Comparison of ENCODE assay signal across 9 cellular contexts in genomic region chr19:35645680-35646511, GRCh38. TPM values are rescaled to one million over a fixed set of nuclear protein-coding genes. Genes with fewer than 3 reads are reported as not detected.
DNase-seq lines count a peak whose midpoint lies in the region; ATAC-seq and TF ChIP-seq lines count a peak whose summit lies in the region.
"Had no signal": no experiment of that assay in that cellular context is flagged by ENCODE, and none has a peak within 500 bp of the region (broad histone marks: within the 10 kb centered on the region; RNA-seq: fewer than 3 reads in every experiment).

No MANE protein-coding gene starts in this region.

- H2AFZ ChIP-seq in H9 (ENCODE audit: low read length) (no peak overlapping the region), neuronal stem cell (ENCODE audit: low read length) (peak overlapping the region; percentile 99)

- peaks cover 22% of the 10 kb centered on the region for H3K23me2 ChIP-seq in H9 (ENCODE audit: insufficient read length, low read depth, low read length, poor library complexity, severe bottlenecking)

- CTCF ChIA-PET in activated CD8-positive, alpha-beta T cell treated with anti-CD3 and anti-CD28 coated beads for 36 hours (lab: Charles Lee) = no interaction called here

- peaks cover 4% of the 10 kb centered on the region; the same call in 1 of the 2 replicates for H3K79me2 ChIP-seq in H9 (ENCODE audit: insufficient read depth, low read length)

- H3K4me2 ChIP-seq in H9 (ENCODE audit: insufficient read depth, insufficient read length, low read length) (peak overlapping the region; percentile 82), neuronal stem cell (ENCODE audit: insufficient read depth, low read length, poor library complexity, severe bottlenecking) (no peak overlapping the region)

- no peaks in the 10 kb centered on the region for H3K79me1 ChIP-seq in H9 (ENCODE audit: insufficient read depth, low read depth, low read length, poor library complexity, severe bottlenecking)
- peaks cover under 1% of the 10 kb centered on the region for H3K79me1 ChIP-seq in neuronal stem cell (ENCODE audit: low read depth, low read length)

- H3K4me3 ChIP-seq in neuronal stem cell (ENCODE audit: low read length in 2 of 2) = no peak overlapping the region
- H3K4me3 ChIP-seq in effector memory CD4-positive, alpha-beta T cell (ENCODE audit: insufficient read depth, low read depth, low read length, poor library complexity, severe bottlenecking) = no peak overlapping the region

- no peaks in the 10 kb centered on the region; the same call in 1 of the 2 replicates for H3K27me3 ChIP-seq in H9 (ENCODE audit: insufficient read depth, low read length)
- H3K27me3 ChIP-seq in neuronal stem cell (ENCODE audit: control insufficient read depth in 3 of 3, insufficient read depth in 3 of 3, low read depth in 1 of 3, low read length in 3 of 3) = peaks cover 0 to 6% (median 0%) of the 10 kb centered on the region in 3 experiments
- H3K27me3 ChIP-seq in effector memory CD4-positive, alpha-beta T cell (replicated peaks; ENCODE audit: control insufficient read depth, insufficient read depth, low read length, poor library complexity, severe bottlenecking) = no peaks in the 10 kb centered on the region
- H3K27me3 ChIP-seq: body of pancreas had no signal

- no peak overlapping the region for H3K4ac ChIP-seq in H9 (ENCODE audit: low read depth, low read length)
- no peak overlapping the region for H3K4ac ChIP-seq in neuronal stem cell (ENCODE audit: low read length)

- H3K56ac ChIP-seq in H9 (ENCODE audit: insufficient read length, low read depth, low read length) = no peak overlapping the region

- peaks cover 2 to 13% of the 10 kb centered on the region in 2 donors for H3K36me3 ChIP-seq in neuronal stem cell (replicated peaks in 1 of 2; ENCODE audit: control insufficient read depth in 2 of 2, insufficient read depth in 2 of 2, low read length in 2 of 2)
- H3K36me3 ChIP-seq in effector memory CD4-positive, alpha-beta T cell (ENCODE audit: control insufficient read depth, insufficient read depth, low read length) = no peaks in the 10 kb centered on the region

- intact Hi-C loops in activated CD8-positive, alpha-beta T cell treated with anti-CD3 and anti-CD28 coated beads for 36 hours (cut with micrococcal nuclease) = no loop called here

- H3K4me1 ChIP-seq in H9 (ENCODE audit: insufficient read depth, low read length) (peaks cover 7% of the 10 kb centered on the region; the same call in 1 of the 2 replicates), neuronal stem cell (ENCODE audit: control insufficient read depth in 2 of 2, insufficient read depth in 1 of 2, low read depth in 1 of 2, low read length in 2 of 2) (peaks cover 17 to 25% of the 10 kb centered on the region in 2 donors)
- peaks cover 44% of the 10 kb centered on the region for H3K4me1 ChIP-seq in effector memory CD4-positive, alpha-beta T cell (ENCODE audit: control insufficient read depth, insufficient read depth, low read length, poor library complexity, severe bottlenecking)

- H2AK5ac ChIP-seq in H9 (ENCODE audit: insufficient read length, low read length) (no peak overlapping the region), neuronal stem cell (ENCODE audit: low read depth, low read length) (peak overlapping the region; percentile 77)

- H3K23ac ChIP-seq in H9 (ENCODE audit: insufficient read length, low read depth, low read length) (no peak overlapping the region), neuronal stem cell (ENCODE audit: low read depth, low read length, poor library complexity) (no peak overlapping the region)

- H2BK20ac ChIP-seq in H9 (ENCODE audit: low read depth, low read length, poor library complexity, severe bottlenecking) = no peak overlapping the region

- no peaks in the 10 kb centered on the region for H4K20me1 ChIP-seq in H9 (ENCODE audit: control insufficient read depth, insufficient read depth, insufficient read length)

- H3T11ph ChIP-seq in H9 (ENCODE audit: low read length) = no peak overlapping the region

- no peak overlapping the region for H3K27ac ChIP-seq in H9 (ENCODE audit: insufficient read length, low read depth, low read length)
- H3K27ac ChIP-seq in neuronal stem cell (replicated peaks; ENCODE audit: low read length) = no peak overlapping the region
- no peak overlapping the region for H3K27ac ChIP-seq in effector memory CD4-positive, alpha-beta T cell (ENCODE audit: insufficient read depth, low read length, poor library complexity, severe bottlenecking)

- H3K9ac ChIP-seq in H9 (ENCODE audit: extremely low read depth, insufficient read length, low read length) (no peak overlapping the region), neuronal stem cell (ENCODE audit: low read depth, low read length, poor library complexity) (no peak overlapping the region)

- no peak for TF ChIP-seq CTCF in H9 (conservative IDR thresholded peaks at IDR 0.05)
- TF ChIP-seq CTCF in activated CD8-positive, alpha-beta T cell treated with anti-CD3 and anti-CD28 coated beads for 36 hours (IDR thresholded peaks at IDR 0.05) = no peak

- H2BK5ac ChIP-seq in H9 (ENCODE audit: insufficient read length, low read length) (no peak overlapping the region), neuronal stem cell (ENCODE audit: low read length) (no peak overlapping the region)

- no CpG with 5 or more reads among the region's 7 CpGs for WGBS in H9 (ENCODE audit: extremely low coverage, insufficient read length, low lambda C conversion rate)
- no CpG with 5 or more reads among the region's 7 CpGs for WGBS in neuronal stem cell (ENCODE audit: extremely low coverage in 2 of 2, insufficient read length in 2 of 2, insufficient replicate concordance in 1 of 2), 2 donors

- H3K9me3 Mint-ChIP-seq in H9 = no peaks in the 10 kb centered on the region; a peak in 2 of 5 replicates
- no peaks in the 10 kb centered on the region for H3K9me3 Mint-ChIP-seq in activated CD8-positive, alpha-beta T cell treated with anti-CD3 and anti-CD28 coated beads for 36 hours

- POLR2A ChIA-PET in activated CD8-positive, alpha-beta T cell treated with anti-CD3 and anti-CD28 coated beads for 36 hours (lab: Charles Lee) = interaction anchor here (0.7 to 3.0 kb wide), 3 partner anchors 10 to 186 kb away, joined by 3 to 13 read pairs (median 4); no protein-coding TSS in a partner anchor

- no peak for ATAC-seq in activated CD8-positive, alpha-beta T cell treated with anti-CD3 and anti-CD28 coated beads for 36 hours

- H2BK15ac ChIP-seq in H9 (ENCODE audit: low read depth, low read length) = no peak overlapping the region; the same call in 1 of the 2 replicates
- no peak overlapping the region for H2BK15ac ChIP-seq in neuronal stem cell (ENCODE audit: low read length)

- no peak overlapping the region for H4K5ac ChIP-seq in H9 (ENCODE audit: insufficient read length, low read depth, low read length)

- H3K18ac ChIP-seq in H9 (ENCODE audit: insufficient read length, low read depth, low read length) (no peak overlapping the region), neuronal stem cell (ENCODE audit: low read length) (peak overlapping the region; percentile 25)

- H3K27ac Mint-ChIP-seq in H9 = no peak overlapping the region
- peak overlapping the region; percentile 17 for H3K27ac Mint-ChIP-seq in activated CD8-positive, alpha-beta T cell treated with anti-CD3 and anti-CD28 coated beads for 36 hours

- H2BK120ac ChIP-seq in H9 (ENCODE audit: low read depth, low read length, poor library complexity, severe bottlenecking) (no peak overlapping the region), neuronal stem cell (ENCODE audit: low read depth, low read length) (no peak overlapping the region)

- H3K4me1 Mint-ChIP-seq in H9 = peaks cover 29 to 38% of the 10 kb centered on the region in 2 experiments
- H3K4me1 Mint-ChIP-seq in activated CD8-positive, alpha-beta T cell treated with anti-CD3 and anti-CD28 coated beads for 36 hours (ENCODE audit: low read depth) = peaks cover 44% of the 10 kb centered on the region

- H4K8ac ChIP-seq in H9 (replicated peaks; ENCODE audit: insufficient read length, low read depth, low read length) (no peak overlapping the region), neuronal stem cell (ENCODE audit: low read depth, low read length) (no peak overlapping the region)

- H3K14ac ChIP-seq in H9 (ENCODE audit: insufficient read depth, low read length) (no peak overlapping the region), neuronal stem cell (ENCODE audit: low read length) (no peak overlapping the region)

- peaks cover 24% of the 10 kb centered on the region for H3K27me3 Mint-ChIP-seq in H9 (ENCODE audit: low read depth)
- H3K27me3 Mint-ChIP-seq in activated CD8-positive, alpha-beta T cell treated with anti-CD3 and anti-CD28 coated beads for 36 hours = no peaks in the 10 kb centered on the region

- H3K9me3 ChIP-seq in H9 (ENCODE audit: control insufficient read depth, low read depth, low read length) (no peaks in the 10 kb centered on the region), neuronal stem cell (replicated peaks in 1 of 2; ENCODE audit: control insufficient read depth in 2 of 2, insufficient read depth in 1 of 2, low read depth in 1 of 2, low read length in 2 of 2) (no peaks in the 10 kb centered on the region)
- no peaks in the 10 kb centered on the region for H3K9me3 ChIP-seq in effector memory CD4-positive, alpha-beta T cell (ENCODE audit: control insufficient read depth, low read length)
- H3K9me3 ChIP-seq: body of pancreas had no signal

- no peak overlapping the region for H2BK12ac ChIP-seq in H9 (ENCODE audit: insufficient read length, low read depth, low read length)
- peak overlapping the region; percentile 8 for H2BK12ac ChIP-seq in neuronal stem cell (ENCODE audit: low read length)

- DNase-seq in H9 (no peak), neuronal stem cell (ENCODE audit: low spot score) (no peak), GDM1 (lab: John Stamatoyannopoulos, UW) (no peak)
- no peak for DNase-seq in activated CD8-positive, alpha-beta T cell treated with anti-CD3 and anti-CD28 coated beads for 36 hours
- DNase-seq in effector memory CD4-positive, alpha-beta T cell = no peak
- no peak for DNase-seq in stimulated activated naive CD4-positive, alpha-beta T cell (lab: John Stamatoyannopoulos, UW)
- DNase-seq: KG1 had no signal

- H3K4me3 Mint-ChIP-seq in H9 = peak overlapping the region in 1 of 2 experiments; percentile 91; a peak in 2 of 5 replicates
- no peak overlapping the region for H3K4me3 Mint-ChIP-seq in activated CD8-positive, alpha-beta T cell treated with anti-CD3 and anti-CD28 coated beads for 36 hours

- H3K36me3 Mint-ChIP-seq in H9 (ENCODE audit: insufficient read depth in 1 of 3, low read depth in 3 of 3) = peaks cover 1 to 7% (median 2%) of the 10 kb centered on the region in 3 experiments
- H3K36me3 Mint-ChIP-seq in activated CD8-positive, alpha-beta T cell treated with anti-CD3 and anti-CD28 coated beads for 36 hours (ENCODE audit: low read depth) = peaks cover 16% of the 10 kb centered on the region

- H4K91ac ChIP-seq in H9 (ENCODE audit: insufficient read length, low read depth, low read length) = no peak overlapping the region
- H4K91ac ChIP-seq in neuronal stem cell (ENCODE audit: low read depth, low read length, poor library complexity) = no peak overlapping the region

RNA-seq across cellular contexts. Expression of gene COX6B1, which starts 2.2 kb away (rescaled TPM):
- 422 and 432 TPM in 2 replicates for total RNA-seq in H9 (2021)
- total RNA-seq in activated CD8-positive, alpha-beta T cell treated with anti-CD3 and anti-CD28 coated beads for 36 hours = 100 to 1,000 TPM; 432 to 437 TPM
- polyA plus RNA-seq in neuronal stem cell (2013, experiment 1 of 2) = 708 TPM
- 694 TPM for polyA plus RNA-seq in neuronal stem cell (2013, experiment 2 of 2)

RNA-seq across cellular contexts. Expression of gene ETV2, which starts 4.4 kb away (rescaled TPM):
- total RNA-seq in H9 (2021) = 1.5 and 1.9 TPM in 2 replicates
- 1 to 10 TPM; 1.2 to 1.4 TPM for total RNA-seq in activated CD8-positive, alpha-beta T cell treated with anti-CD3 and anti-CD28 coated beads for 36 hours
- polyA plus RNA-seq in neuronal stem cell (2013, experiment 1 of 2) = 2.1 TPM
- polyA plus RNA-seq in neuronal stem cell (2013, experiment 2 of 2) = 1.9 TPM
- total RNA-seq: body of pancreas had no signal

RNA-seq across cellular contexts. Expression of gene RBM42, which starts 17.1 kb away (rescaled TPM):
- 83.3 and 85.8 TPM in 2 replicates for total RNA-seq in H9 (2021)
- total RNA-seq in activated CD8-positive, alpha-beta T cell treated with anti-CD3 and anti-CD28 coated beads for 36 hours = 10 to 100 TPM; 82.9 to 95.2 TPM
- 39.0 TPM for polyA plus RNA-seq in neuronal stem cell (2013, experiment 1 of 2)
- polyA plus RNA-seq in neuronal stem cell (2013, experiment 2 of 2) = 39.4 TPM

RNA-seq across cellular contexts. Expression of gene UPK1A, which starts 20.4 kb away (rescaled TPM):
- total RNA-seq in H9 (2021) = 3.0 and 4.3 TPM in 2 replicates
- 1 to 10 TPM; 1.8 to 2.2 TPM for total RNA-seq in activated CD8-positive, alpha-beta T cell treated with anti-CD3 and anti-CD28 coated beads for 36 hours
- 0.53 TPM for polyA plus RNA-seq in neuronal stem cell (2013, experiment 1 of 2)
- polyA plus RNA-seq in neuronal stem cell (2013, experiment 2 of 2) = 0.57 TPM
- total RNA-seq: body of pancreas, glomerular endothelial cell had no signal

RNA-seq across cellular contexts. Expression of gene HAUS5, which starts 33.4 kb away (rescaled TPM):
- total RNA-seq in H9 (2021) = 32.8 and 32.9 TPM in 2 replicates
- total RNA-seq in activated CD8-positive, alpha-beta T cell treated with anti-CD3 and anti-CD28 coated beads for 36 hours = 10 to 100 TPM; 38.3 to 40.0 TPM
- 16.2 TPM for polyA plus RNA-seq in neuronal stem cell (2013, experiment 1 of 2)
- 16.1 TPM for polyA plus RNA-seq in neuronal stem cell (2013, experiment 2 of 2)
